10 cellular contexts compared by ENCODE assay signal in the genomic region with DNA sequence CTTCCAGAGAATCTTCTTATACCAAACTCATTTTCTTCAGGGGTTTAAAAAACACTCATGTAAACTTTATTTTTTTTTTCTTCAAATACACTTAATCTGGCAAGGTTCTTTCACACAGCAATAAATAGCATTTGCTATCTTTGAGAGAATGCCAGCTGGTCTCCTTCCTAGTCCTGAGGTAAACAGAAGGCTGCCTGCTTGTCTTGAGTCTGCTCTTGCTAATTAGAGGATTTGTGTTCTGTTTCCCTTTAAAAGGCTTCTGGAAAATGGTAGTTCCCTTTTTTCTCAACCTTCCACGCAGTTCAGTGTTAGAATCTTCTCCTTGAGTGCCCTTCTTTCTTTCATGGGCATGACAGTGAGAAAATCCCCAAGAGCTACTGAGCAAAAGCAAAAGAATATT.
DNase-seq lines count a peak whose midpoint lies in the region; ATAC-seq and TF ChIP-seq lines count a peak whose summit lies in the region.
"Had no signal": no experiment of that assay in that cellular context is flagged by ENCODE, and none has a peak within 500 bp of the region (broad histone marks: within the 10 kb centered on the region; RNA-seq: fewer than 3 reads in every experiment).

No MANE protein-coding gene starts in this region.

- DNase-seq in ascending aorta (ENCODE audit: low spot score in 2 of 2) (no peak), right cardiac atrium (no peak), NCI-H1105 (lab: John Stamatoyannopoulos, UW) (no peak), glomerular visceral epithelial cell (ENCODE audit: extremely low spot score) (no peak)
- DNase-seq in activated CD8-positive, alpha-beta memory T cell treated with anti-CD3 and anti-CD28 coated beads, Interleukin-2, amount 50 U/mL, for 48 hours, result no peak
- DNase-seq: SHP77 treated with DMSO at 0.1 percent for 48 hours had no signal

- no peaks in the 10 kb centered on the region for H3K36me3 ChIP-seq in HUES6 (ENCODE audit: control insufficient read depth, insufficient read depth, low read length)
- no peaks in the 10 kb centered on the region for H3K36me3 ChIP-seq in ascending aorta
- H3K36me3 ChIP-seq in stomach smooth muscle (ENCODE audit: control insufficient read depth in 2 of 2, insufficient read depth in 2 of 2, low read length in 2 of 2), result no peaks in the 10 kb centered on the region

- peak overlapping the region; percentile 51; the same call in 1 of the 2 replicates for H3K27ac ChIP-seq in HUES6 (ENCODE audit: low read depth, low read length)
- H3K27ac ChIP-seq in ascending aorta, result peak overlapping the region; percentile 62
- peak overlapping the region; percentile 10 for H3K27ac ChIP-seq in right cardiac atrium (ENCODE audit: low read length)
- peak overlapping the region; percentile 78 for H3K27ac ChIP-seq in stomach smooth muscle (ENCODE audit: low read length)

- no peaks in the 10 kb centered on the region for H3K9me3 ChIP-seq in HUES6 (ENCODE audit: control insufficient read depth, insufficient read depth, low read depth, low read length)
- no peaks in the 10 kb centered on the region for H3K9me3 ChIP-seq in ascending aorta
- H3K9me3 ChIP-seq in right cardiac atrium (ENCODE audit: control insufficient read depth, low read length), result no peaks in the 10 kb centered on the region
- H3K9me3 ChIP-seq in stomach smooth muscle (ENCODE audit: control insufficient read depth in 2 of 2, low read length in 2 of 2), result no peaks in the 10 kb centered on the region

- H3K9ac ChIP-seq in HUES6 (ENCODE audit: low read length) (no peak overlapping the region), stomach smooth muscle (ENCODE audit: low read length in 2 of 2) (peak overlapping the region in 1 of 2 donors; percentile 1)

- intact Hi-C loops in ascending aorta (cut with DNase I), result loop anchor here (5.0 kb wide), 1 partner anchor 33 kb away; no protein-coding TSS in a partner anchor
- intact Hi-C loops in right cardiac atrium (cut with DNase I), result no loop called here

- H3K27me3 ChIP-seq in HUES6 (ENCODE audit: control insufficient read depth, insufficient read depth, low read length), result no peaks in the 10 kb centered on the region
- no peaks in the 10 kb centered on the region for H3K27me3 ChIP-seq in ascending aorta
- no peaks in the 10 kb centered on the region for H3K27me3 ChIP-seq in right cardiac atrium (ENCODE audit: control insufficient read depth, insufficient read depth)
- H3K27me3 ChIP-seq in stomach smooth muscle (ENCODE audit: control insufficient read depth in 1 of 2, insufficient read depth in 2 of 2, low read length in 2 of 2), result no peaks in the 10 kb centered on the region

- ATAC-seq in right cardiac atrium (peak; percentile 65 to 74), HG03045 (IDR thresholded peaks at IDR 0.05; ENCODE audit: unreplicated experiment) (no peak)
- ATAC-seq: activated T-helper 17 cell treated with anti-CD3 and anti-CD28 coated beads, Interleukin-2, amount 50 U/mL, for 72 hours had no signal

- 2% methylated on average over 1 of the region's 1 CpG for WGBS in right cardiac atrium

- H3K4me3 ChIP-seq in HUES6 (ENCODE audit: low read depth, low read length), result no peak overlapping the region
- peak overlapping the region in 1 of 2 donors; percentile 1 for H3K4me3 ChIP-seq in ascending aorta
- no peak overlapping the region for H3K4me3 ChIP-seq in right cardiac atrium (ENCODE audit: low read length)
- peak overlapping the region in 1 of 2 donors; percentile 56 for H3K4me3 ChIP-seq in stomach smooth muscle (ENCODE audit: low read length in 2 of 2)

- no peak for TF ChIP-seq CTCF in ascending aorta (IDR thresholded peaks at IDR 0.05)

- H3K4me1 ChIP-seq in HUES6 (ENCODE audit: control insufficient read depth, insufficient read depth, low read length) (peaks cover 27% of the 10 kb centered on the region), ascending aorta (peaks cover 0 to 5% of the 10 kb centered on the region in 2 donors), right cardiac atrium (ENCODE audit: control insufficient read depth, insufficient read depth, low read length) (peaks cover 1% of the 10 kb centered on the region), stomach smooth muscle (ENCODE audit: control insufficient read depth, insufficient read depth, low read length) (peaks cover 7% of the 10 kb centered on the region)

Comparison
In these comparisons a context has a peak if more than half of its experiments do, and no peak if none do; other contexts are left out.
1. H3K27ac ChIP-seq: peak in every context shown above with its lines; median percentile 78 in stomach smooth muscle; 62 in ascending aorta; 51 in HUES6; 10 in right cardiac atrium.